ENCODE assay signal across 11 cellular contexts in genomic region chr20:881051-881820, GRCh38. TPM values are rescaled to one million over a fixed set of nuclear protein-coding genes. Genes with fewer than 3 reads are reported as not detected.
A peak's percentile ranks its signal among the peaks of the same experiment; 100 is the strongest.
DNase-seq lines count a peak whose midpoint lies in the region; ATAC-seq and TF ChIP-seq lines count a peak whose summit lies in the region.
"Had no signal": no experiment of that assay in that cellular context is flagged by ENCODE, and none has a peak within 500 bp of the region (broad histone marks: within the 10 kb centered on the region; RNA-seq: fewer than 3 reads in every experiment).

No MANE protein-coding gene starts in this region.

- ATAC-seq in HG02642 (IDR thresholded peaks at IDR 0.05; ENCODE audit: poor library complexity, unreplicated experiment): no peak

- TF ChIP-seq EP300 in stomach (IDR thresholded peaks at IDR 0.05): no peak

- H3K4me3 Mint-ChIP-seq in activated CD4-positive, alpha-beta memory T cell treated with anti-CD3 and anti-CD28 coated beads, Interleukin-2, amount 10 ng/mL, durations not matched to agents 7 days and 5 days: peak overlapping the region; percentile 56
- peak overlapping the region in 1 of 5 donors; percentile 16 for H3K4me3 Mint-ChIP-seq in immature natural killer cell
- H3K4me3 Mint-ChIP-seq: neural progenitor cell had no signal

- peak overlapping the region; percentile 50 for H3K27ac Mint-ChIP-seq in activated CD4-positive, alpha-beta memory T cell treated with anti-CD3 and anti-CD28 coated beads, Interleukin-2, amount 10 ng/mL, durations not matched to agents 7 days and 5 days
- H3K27ac Mint-ChIP-seq in immature natural killer cell: peak overlapping the region in 2 of 6 donors; percentile 17 to 56
- H3K27ac Mint-ChIP-seq: neural progenitor cell had no signal

- H3K9me3 Mint-ChIP-seq in activated CD4-positive, alpha-beta memory T cell treated with anti-CD3 and anti-CD28 coated beads, Interleukin-2, amount 10 ng/mL, durations not matched to agents 7 days and 5 days: no peaks in the 10 kb centered on the region
- H3K9me3 Mint-ChIP-seq in immature natural killer cell: no peaks in the 10 kb centered on the region
- H3K9me3 Mint-ChIP-seq: neural progenitor cell had no signal

- H3K9me3 ChIP-seq in stomach: no peaks in the 10 kb centered on the region

- no peaks in the 10 kb centered on the region for H3K36me3 Mint-ChIP-seq in activated CD4-positive, alpha-beta memory T cell treated with anti-CD3 and anti-CD28 coated beads, Interleukin-2, amount 10 ng/mL, durations not matched to agents 7 days and 5 days (ENCODE audit: low read depth)
- no peaks in the 10 kb centered on the region for H3K36me3 Mint-ChIP-seq in immature natural killer cell
- H3K36me3 Mint-ChIP-seq: neural progenitor cell had no signal

- CTCF ChIA-PET in activated CD4-positive, alpha-beta memory T cell treated with anti-CD3 and anti-CD28 coated beads, Interleukin-2, amount 10 ng/mL, durations not matched to agents 7 days and 5 days (lab: Charles Lee): no interaction called here

- peaks cover 0 to 10% (median 6%) of the 10 kb centered on the region in 4 donors for H3K4me1 ChIP-seq in stomach

- H3K36me3 ChIP-seq in stomach: no peaks in the 10 kb centered on the region
- H3K36me3 ChIP-seq: neural progenitor cell had no signal

- 66 to 71% (median 68%) methylated on average over 10 of the region's 10 CpGs for WGBS in stomach, 5 donors

- peak; percentile 44 for DNase-seq in COLO829 (ENCODE audit: low spot score)
- peak; percentile 88 for DNase-seq in M059J (ENCODE audit: low read depth)
- DNase-seq in activated CD4-positive, alpha-beta memory T cell treated with anti-CD3 and anti-CD28 coated beads, Interleukin-2, amount 10 ng/mL, durations not matched to agents 7 days and 5 days: peak; percentile 57
- DNase-seq in immature natural killer cell: peak; percentile 7 to 23 (median 10)
- no peak for DNase-seq in middle frontal gyrus (ENCODE audit: extremely low spot score, low spot score)
- DNase-seq in amniotic stem cell (lab: John Stamatoyannopoulos, UW): no peak
- no peak for DNase-seq in stomach
- DNase-seq: effector memory CD4-positive, alpha-beta T cell had no signal

- no peak overlapping the region for H3K4me3 ChIP-seq in stomach
- H3K4me3 ChIP-seq: neural progenitor cell had no signal

- intact Hi-C loops in stomach (cut with DNase I; ENCODE audit: low total_unique reads): no loop called here

- POLR2A ChIA-PET in activated CD4-positive, alpha-beta memory T cell treated with anti-CD3 and anti-CD28 coated beads, Interleukin-2, amount 10 ng/mL, durations not matched to agents 7 days and 5 days (lab: Charles Lee): interaction anchor here (1.3 kb wide), 1 partner anchor 36 kb away, joined by 3 read pairs; no protein-coding TSS in a partner anchor

- no peak for TF ChIP-seq CTCF in stomach (IDR thresholded peaks at IDR 0.05)

- no peak for TF ChIP-seq POLR2A in stomach (IDR thresholded peaks at IDR 0.05)

- peaks cover 31% of the 10 kb centered on the region for H3K4me1 Mint-ChIP-seq in activated CD4-positive, alpha-beta memory T cell treated with anti-CD3 and anti-CD28 coated beads, Interleukin-2, amount 10 ng/mL, durations not matched to agents 7 days and 5 days
- peaks cover 14% of the 10 kb centered on the region in 2 donors for H3K4me1 Mint-ChIP-seq in immature natural killer cell
- H3K4me1 Mint-ChIP-seq: neural progenitor cell had no signal

- H3K27me3 ChIP-seq in stomach: peaks cover 0 to 37% (median 6%) of the 10 kb centered on the region in 3 donors

- no peak overlapping the region for H3K27ac ChIP-seq in stomach
- H3K27ac ChIP-seq: neural progenitor cell had no signal

- H3K27me3 Mint-ChIP-seq in activated CD4-positive, alpha-beta memory T cell treated with anti-CD3 and anti-CD28 coated beads, Interleukin-2, amount 10 ng/mL, durations not matched to agents 7 days and 5 days: peaks cover 14% of the 10 kb centered on the region
- H3K27me3 Mint-ChIP-seq in immature natural killer cell (ENCODE audit: low read depth in 3 of 3): peaks cover 0 to 5% (median 2%) of the 10 kb centered on the region in 3 donors

RNA-seq across cellular contexts. Expression of gene ANGPT4, which starts 34.9 kb away (rescaled TPM):
- total RNA-seq in M059J (2014; rRNA removed; shearing (Covaris generic)): not detected in 2 replicates
- not detected for total RNA-seq in activated CD4-positive, alpha-beta memory T cell treated with anti-CD3 and anti-CD28 coated beads, Interleukin-2, amount 10 ng/mL, durations not matched to agents 7 days and 5 days
- polyA plus RNA-seq in immature natural killer cell (not detected), stomach (under 1 TPM in 2 of 3 donors, not detected in 1; 0.05 to 0.06 TPM)
- total RNA-seq in stomach: 1 to 10 TPM in 1 of 5 donors, under 1 TPM in 1, not detected in 3; 0.29 to 1.8 TPM
- total RNA-seq: T-helper 1 cell treated with Interleukin-12 subunit alpha and Interleukin-12 subunit beta and Interleukin-4 antibody, amounts not matched to agents 30 ng/mL and 1 ng/mL, for 36 hours had no signal

RNA-seq across cellular contexts. Expression of gene FAM110A, which starts 47.7 kb away (rescaled TPM):
- 9.5 and 10.1 TPM in 2 replicates for total RNA-seq in M059J (2014; rRNA removed; shearing (Covaris generic))
- total RNA-seq in activated CD4-positive, alpha-beta memory T cell treated with anti-CD3 and anti-CD28 coated beads, Interleukin-2, amount 10 ng/mL, durations not matched to agents 7 days and 5 days: 10 to 100 TPM; 34.7 to 35.9 TPM
- 10 to 100 TPM in 2 of 3 donors, 1 to 10 TPM in 1; 5.0 to 20.7 (median 13.8) TPM for polyA plus RNA-seq in immature natural killer cell
- total RNA-seq in stomach: 1 to 10 TPM in 4 of 5 donors, under 1 TPM in 1; 0.58 to 9.8 (median 1.7) TPM
- polyA plus RNA-seq in stomach: 10 to 100 TPM in 1 of 3 donors, 1 to 10 TPM in 2; 4.1 to 17.6 (median 7.2) TPM

Comparison
In these comparisons a context has a peak if more than half of its experiments do, and no peak if none do; other contexts are left out.
1. DNase-seq: peak in COLO829 (single experiment), M059J (single experiment), activated CD4-positive, alpha-beta memory T cell treated with anti-CD3 and anti-CD28 coated beads, Interleukin-2, amount 10 ng/mL, durations not matched to agents 7 days and 5 days (single experiment) and immature natural killer cell (3 of 3); none in middle frontal gyrus (single experiment), amniotic stem cell (single experiment) and stomach (single experiment).